ENCODE assay signal across 1 cellular context in genomic region chr1:46340404-46341221, GRCh38.
A peak's percentile ranks its signal among the peaks of the same experiment; 100 is the strongest.
TF ChIP-seq lines count a peak whose summit lies in the region.

Gene NSUN4, plus strand, starts transcription at chr1:46340807. Its CDS starts 20 bp downstream, at chr1:46340827.

TF ChIP-seq in K562, 482 proteins besides CTCF, POLR2A, EP300 and RAD21 (continued from another document and continues in another):
- TF ChIP-seq ATF6 (CRISPR knock-in tag; IDR thresholded peaks at IDR 0.05) (peak; percentile 84; the same call in 1 of the 2 replicates), FOXJ2 (tag; IDR thresholded peaks at IDR 0.05) (no peak), HMGXB4 (CRISPR knock-in tag; IDR thresholded peaks at IDR 0.05) (peak; percentile 96; the same call in 1 of the 2 replicates), MAFK (IDR thresholded peaks at IDR 0.05; ENCODE audit: low read length) (0 out of 2 replicates have a peak, but pooled peaks have one; percentile 33), SOX6 (IDR thresholded peaks at IDR 0.05) (peak; percentile 79), PTRF (tag; IDR thresholded peaks at IDR 0.05) (no peak), ZNF140 (CRISPR knock-in tag; IDR thresholded peaks at IDR 0.05) (no peak), FOXK2 (conservative IDR thresholded peaks at IDR 0.05 in 1 of 2, IDR thresholded peaks at IDR 0.05 in 1 of 2; ENCODE audit: low read depth in 2 of 2) (peak; percentile 81 to 87), MTA3 (IDR thresholded peaks at IDR 0.05; ENCODE audit: borderline replicate concordance) (peak; percentile 99), TCF15 (CRISPR knock-in tag; IDR thresholded peaks at IDR 0.05) (no peak), ZNF717 (CRISPR knock-in tag; IDR thresholded peaks at IDR 0.05) (no peak), RHOXF2B (CRISPR knock-in tag; conservative IDR thresholded peaks at IDR 0.05) (0 out of 2 replicates have a peak, but pooled peaks have one; percentile 15), MGA (IDR thresholded peaks at IDR 0.05) (peak; percentile 70), ETV5 (CRISPR knock-in tag; IDR thresholded peaks at IDR 0.05; ENCODE audit: low read depth) (peak; percentile 97), MYBL2 (IDR thresholded peaks at IDR 0.05; ENCODE audit: low read depth) (no peak), MYBL2 (CRISPR knock-in tag; IDR thresholded peaks at IDR 0.05; ENCODE audit: borderline replicate concordance) (no peak), POLR2G (IDR thresholded peaks at IDR 0.05; ENCODE audit: low read depth, low read length) (peak; percentile 95), MAX (CRISPR knock-in tag; IDR thresholded peaks at IDR 0.05) (peak; percentile 95), ZNF445 (CRISPR knock-in tag; IDR thresholded peaks at IDR 0.05; ENCODE audit: low read depth) (no peak; the same call in 1 of the 2 replicates), TCF3 (CRISPR knock-in tag; IDR thresholded peaks at IDR 0.05) (0 out of 2 replicates have a peak, but pooled peaks have one; percentile 25), ETV6 (IDR thresholded peaks at IDR 0.05; ENCODE audit: borderline replicate concordance in 1 of 2, low read depth in 2 of 2, low read length in 1 of 2) (peak; percentile 36 to 40; a peak in 1 of 4 replicates), ETV6 (CRISPR knock-in tag; IDR thresholded peaks at IDR 0.05; ENCODE audit: borderline replicate concordance) (no peak), FOSL1 (tag; conservative IDR thresholded peaks at IDR 0.05) (peak; percentile 74), ZNF143 (CRISPR knock-in tag; IDR thresholded peaks at IDR 0.05) (peak; percentile 74), ZNF75A (CRISPR knock-in tag; IDR thresholded peaks at IDR 0.05) (no peak), KAT8 (IDR thresholded peaks at IDR 0.05; ENCODE audit: low read depth) (no peak), U2AF1 (optimal IDR thresholded peaks at IDR 0.05; ENCODE audit: low read depth, low read length) (no peak), CTBP1 (IDR thresholded peaks at IDR 0.05; ENCODE audit: borderline replicate concordance) (peak; percentile 89), SAP30 (IDR thresholded peaks at IDR 0.05; ENCODE audit: borderline replicate concordance, insufficient read depth, low read depth, low read length, poor library complexity, severe bottlenecking) (peak; percentile 91), NFYB (IDR thresholded peaks at IDR 0.05; ENCODE audit: extremely low read depth, insufficient read length) (no peak), PHTF2 (CRISPR knock-in tag; IDR thresholded peaks at IDR 0.05) (no peak), JUN (IDR thresholded peaks at IDR 0.05; ENCODE audit: borderline replicate concordance, low read depth, low read length) (peak; percentile 65), JUN (CRISPR knock-in tag; IDR thresholded peaks at IDR 0.05; ENCODE audit: borderline replicate concordance) (no peak), CCAR2 (IDR thresholded peaks at IDR 0.05; ENCODE audit: low read depth, low read length) (0 out of 2 replicates have a peak, but pooled peaks have one; percentile 40), NCOA4 (IDR thresholded peaks at IDR 0.05; ENCODE audit: partially characterized antibody) (no peak), GTF2F1 (IDR thresholded peaks at IDR 0.05; ENCODE audit: low read depth, low read length) (peak; percentile 85; the same call in 1 of the 2 replicates), ZNF511 (CRISPR knock-in tag; IDR thresholded peaks at IDR 0.05) (peak; percentile 96), ID3 (CRISPR knock-in tag; IDR thresholded peaks at IDR 0.05) (no peak), ID3 (tag; IDR thresholded peaks at IDR 0.05) (peak; percentile 91), JUNB (CRISPR knock-in tag; conservative IDR thresholded peaks at IDR 0.05) (peak; percentile 87), ARID3B (CRISPR knock-in tag; IDR thresholded peaks at IDR 0.05; ENCODE audit: borderline replicate concordance) (no peak), RB1 (IDR thresholded peaks at IDR 0.05; ENCODE audit: low read depth) (peak; percentile 96), NCOA1 (IDR thresholded peaks at IDR 0.05; ENCODE audit: low read depth) (peak; percentile 99), ZNF3 (CRISPR knock-in tag; IDR thresholded peaks at IDR 0.05) (no peak)
